ENCODE assay signal across 17 cellular contexts in the genomic region with DNA sequence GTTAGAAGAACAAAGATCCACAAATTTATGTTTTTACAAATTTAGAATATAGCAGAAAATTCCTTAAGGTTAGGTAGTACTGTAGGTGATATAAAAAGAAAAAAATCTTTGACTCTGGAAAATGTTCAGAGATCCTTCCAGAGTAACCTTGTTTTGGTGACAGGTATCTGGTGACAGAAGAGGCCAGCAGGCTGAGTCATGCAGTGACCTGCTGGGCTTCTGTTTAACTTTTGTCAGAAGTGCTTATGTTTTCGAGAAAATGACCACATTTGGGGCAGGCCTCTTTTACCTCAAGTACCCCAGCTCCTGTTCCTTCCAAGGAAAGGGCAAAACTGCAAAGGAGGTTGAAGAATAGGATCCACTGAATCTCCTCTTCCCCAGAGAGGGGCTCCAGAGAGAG. TPM values are rescaled to one million over a fixed set of nuclear protein-coding genes. Genes with fewer than 3 reads are reported as not detected.
A peak's percentile ranks its signal among the peaks of the same experiment; 100 is the strongest.
DNase-seq lines count a peak whose midpoint lies in the region; ATAC-seq and TF ChIP-seq lines count a peak whose summit lies in the region.
"Had no signal": no experiment of that assay in that cellular context is flagged by ENCODE, and none has a peak within 500 bp of the region (broad histone marks: within the 10 kb centered on the region; RNA-seq: fewer than 3 reads in every experiment).

No MANE protein-coding gene starts in this region.

- no peak overlapping the region for H2BK12ac ChIP-seq in H9 (ENCODE audit: insufficient read length, low read depth, low read length)
- no peak overlapping the region for H2BK12ac ChIP-seq in neuronal stem cell (ENCODE audit: low read length)

- H3K9ac ChIP-seq in H9 (ENCODE audit: extremely low read depth, insufficient read length, low read length) (no peak overlapping the region), PC-3 (ENCODE audit: low read length) (no peak overlapping the region), neuronal stem cell (ENCODE audit: low read depth, low read length, poor library complexity) (no peak overlapping the region), mammary epithelial cell (ENCODE audit: insufficient read depth, low read length) (no peak overlapping the region)

- H3K4me3 Mint-ChIP-seq in H9, result no peak overlapping the region
- H3K4me3 Mint-ChIP-seq: CD14-positive monocyte, nephron, T-helper 17 cell had no signal

- in situ Hi-C loops in mammary epithelial cell (cut with MboI; ENCODE audit: low sequenced_read_pairs in 2 of 2), result no loop called here

- H3K4me3 ChIP-seq in PC-3 (ENCODE audit: low read length) (no peak overlapping the region), esophagus muscularis mucosa (no peak overlapping the region), neuronal stem cell (ENCODE audit: low read length in 2 of 2) (no peak overlapping the region), mammary epithelial cell (replicated peaks in 1 of 3; ENCODE audit: insufficient read depth in 1 of 3, low read depth in 2 of 3, low read length in 3 of 3) (no peak overlapping the region)

- no peaks in the 10 kb centered on the region for H3K9me2 ChIP-seq in PC-3 (replicated peaks; ENCODE audit: low read length)

- H3K18ac ChIP-seq in H9 (ENCODE audit: insufficient read length, low read depth, low read length) (no peak overlapping the region), neuronal stem cell (ENCODE audit: low read length) (no peak overlapping the region)

- POLR2A ChIA-PET in PC-3 (lab: Charles Lee; ENCODE audit: unreplicated experiment), result no interaction called here

- H3K27ac Mint-ChIP-seq in H9, result peak overlapping the region; percentile 74 to 99 (median 84)
- H3K27ac Mint-ChIP-seq: nephron, T-helper 17 cell had no signal

- intact Hi-C loops in PC-3 (cut with micrococcal nuclease), result no loop called here
- intact Hi-C loops in esophagus muscularis mucosa (cut with DNase I), result loop anchor here (5.0 kb wide), 1 partner anchor 326 kb away; no protein-coding TSS in a partner anchor
- intact Hi-C loops in mammary epithelial cell (cut with micrococcal nuclease), result no loop called here

- BruUV-seq in PC-3 (replicated peaks; lab: Mats Ljungman, UMichigan) (no TSS peak), mammary epithelial cell (replicated peaks; lab: Mats Ljungman, UMichigan) (no TSS peak)

- H4K20me1 ChIP-seq in H9 (ENCODE audit: control insufficient read depth, insufficient read depth, insufficient read length) (no peaks in the 10 kb centered on the region), PC-3 (ENCODE audit: low read length) (no peaks in the 10 kb centered on the region), mammary epithelial cell (ENCODE audit: insufficient read depth, low read length) (no peaks in the 10 kb centered on the region)

- H3K14ac ChIP-seq in H9 (ENCODE audit: insufficient read depth, low read length) (no peak overlapping the region), neuronal stem cell (ENCODE audit: low read length) (no peak overlapping the region)

- no peaks in the 10 kb centered on the region for H3K9me3 Mint-ChIP-seq in H9
- H3K9me3 Mint-ChIP-seq: CD14-positive monocyte, nephron had no signal

- no peak overlapping the region for H3K4ac ChIP-seq in H9 (ENCODE audit: low read depth, low read length)
- no peak overlapping the region for H3K4ac ChIP-seq in neuronal stem cell (ENCODE audit: low read length)

- no peak overlapping the region for H2AK5ac ChIP-seq in H9 (ENCODE audit: insufficient read length, low read length)
- H2AK5ac ChIP-seq in neuronal stem cell (ENCODE audit: low read depth, low read length), result no peak overlapping the region

- H3K27me3 Mint-ChIP-seq in H9 (ENCODE audit: low read depth), result no peaks in the 10 kb centered on the region
- H3K27me3 Mint-ChIP-seq: T-helper 17 cell had no signal

- H3K27ac ChIP-seq in H9 (ENCODE audit: insufficient read length, low read depth, low read length), result peak overlapping the region; percentile 74
- no peak overlapping the region for H3K27ac ChIP-seq in PC-3 (ENCODE audit: low read length)
- H3K27ac ChIP-seq in esophagus muscularis mucosa (replicated peaks in 1 of 4), result peak overlapping the region; percentile 32 to 53 (median 48)
- peak overlapping the region; percentile 66 for H3K27ac ChIP-seq in neuronal stem cell (replicated peaks; ENCODE audit: low read length)
- no peak overlapping the region for H3K27ac ChIP-seq in mammary epithelial cell (ENCODE audit: insufficient read depth, low read depth, low read length)

- TF ChIP-seq CTCF in H9 (conservative IDR thresholded peaks at IDR 0.05), result no peak
- TF ChIP-seq CTCF in PC-3 (conservative IDR thresholded peaks at IDR 0.05; ENCODE audit: low read depth, low read length), result no peak
- TF ChIP-seq CTCF in esophagus muscularis mucosa (IDR thresholded peaks at IDR 0.05), result no peak
- no peak for TF ChIP-seq CTCF in mammary epithelial cell (conservative IDR thresholded peaks at IDR 0.05 in 1 of 2, IDR thresholded peaks at IDR 0.05 in 1 of 2; ENCODE audit: extremely low read depth in 1 of 2, insufficient read depth in 1 of 2, low read depth in 1 of 2, low read length in 2 of 2)

- no peaks in the 10 kb centered on the region for H3F3A ChIP-seq in PC-3 (ENCODE audit: low read length, unreplicated experiment)

- DNase-seq in H9 (no peak), PC-3 (no peak), esophagus muscularis mucosa (ENCODE audit: extremely low spot score) (no peak), neuronal stem cell (ENCODE audit: low spot score) (no peak), AG08395 (ENCODE audit: low spot score) (no peak), mammary epithelial cell (no peak)
- DNase-seq: activated CD4-positive, alpha-beta T cell treated with anti-CD3 and anti-CD28 coated beads for 4 hours; GDM1; H7; kidney glomerular epithelial cell; NCI-H187; NCI-H526; stimulated activated naive CD4-positive, alpha-beta T cell treated with Interleukin-2 at 50 U/mL for 16 hours; T-helper 17 cell had no signal

- H3K79me2 ChIP-seq in H9 (ENCODE audit: insufficient read depth, low read length) (no peaks in the 10 kb centered on the region), PC-3 (ENCODE audit: low read length) (no peaks in the 10 kb centered on the region), mammary epithelial cell (ENCODE audit: insufficient read depth, low read length) (no peaks in the 10 kb centered on the region)

- H4K8ac ChIP-seq in H9 (replicated peaks; ENCODE audit: insufficient read length, low read depth, low read length) (no peak overlapping the region), neuronal stem cell (ENCODE audit: low read depth, low read length) (no peak overlapping the region)

- WGBS in H9 (ENCODE audit: extremely low coverage, insufficient read length, low lambda C conversion rate), result no CpG with 5 or more reads among the region's 1 CpG
- 53% methylated on average over 1 of the region's 1 CpG for WGBS in esophagus muscularis mucosa
- no CpG with 5 or more reads among the region's 1 CpG for WGBS in neuronal stem cell (ENCODE audit: extremely low coverage in 2 of 2, insufficient read length in 2 of 2, insufficient replicate concordance in 1 of 2), 2 donors
- 8% methylated on average over 1 of the region's 1 CpG for WGBS in mammary epithelial cell (ENCODE audit: low coverage, missing lambda C conversion rate)

- TF ChIP-seq POLR2A in esophagus muscularis mucosa (IDR thresholded peaks at IDR 0.05; ENCODE audit: low read depth), result no peak

- no peaks in the 10 kb centered on the region for H3K79me1 ChIP-seq in H9 (ENCODE audit: insufficient read depth, low read depth, low read length, poor library complexity, severe bottlenecking)
- no peaks in the 10 kb centered on the region for H3K79me1 ChIP-seq in neuronal stem cell (ENCODE audit: low read depth, low read length)

- no peaks in the 10 kb centered on the region for H3K36me3 ChIP-seq in PC-3 (ENCODE audit: low read depth, low read length)
- peaks cover 6 to 82% (median 16%) of the 10 kb centered on the region in 4 donors for H3K36me3 ChIP-seq in esophagus muscularis mucosa
- H3K36me3 ChIP-seq in neuronal stem cell (replicated peaks in 1 of 2; ENCODE audit: control insufficient read depth in 2 of 2, insufficient read depth in 2 of 2, low read length in 2 of 2), result peaks cover 13 to 99% of the 10 kb centered on the region in 2 donors
- H3K36me3 ChIP-seq in mammary epithelial cell (ENCODE audit: insufficient read depth, low read length), result peaks cover 33% of the 10 kb centered on the region

- dilution Hi-C loops in mammary epithelial cell (cut with HindIII; ENCODE audit: low sequenced_read_pairs), result loop anchor here (5.0 kb wide), 1 partner anchor 326 kb away; no protein-coding TSS in a partner anchor

- ATAC-seq in PC-3 (peak; percentile 33; the same call in 1 of the 2 replicates), HG02798 (IDR thresholded peaks at IDR 0.05; ENCODE audit: poor library complexity, unreplicated experiment) (no peak)
- ATAC-seq: T-helper 17 cell had no signal

- no peak overlapping the region for H2BK15ac ChIP-seq in H9 (ENCODE audit: low read depth, low read length)
- H2BK15ac ChIP-seq in neuronal stem cell (ENCODE audit: low read length), result no peak overlapping the region

- H2BK120ac ChIP-seq in H9 (ENCODE audit: low read depth, low read length, poor library complexity, severe bottlenecking) (no peak overlapping the region), neuronal stem cell (ENCODE audit: low read depth, low read length) (no peak overlapping the region)

- no peak overlapping the region for H3K56ac ChIP-seq in H9 (ENCODE audit: insufficient read length, low read depth, low read length)

- no peak overlapping the region for H3K4me2 ChIP-seq in H9 (ENCODE audit: insufficient read depth, insufficient read length, low read length)
- no peak overlapping the region for H3K4me2 ChIP-seq in PC-3 (ENCODE audit: low read length)
- no peak overlapping the region for H3K4me2 ChIP-seq in neuronal stem cell (ENCODE audit: insufficient read depth, low read length, poor library complexity, severe bottlenecking)
- H3K4me2 ChIP-seq in mammary epithelial cell (ENCODE audit: insufficient read depth, low read depth, low read length), result no peak overlapping the region

- peaks cover 16 to 69% (median 62%) of the 10 kb centered on the region in 3 experiments; a peak in 6 of 7 replicates for H3K36me3 Mint-ChIP-seq in H9 (ENCODE audit: insufficient read depth in 1 of 3, low read depth in 3 of 3)

- peaks cover 25 to 27% of the 10 kb centered on the region in 2 experiments for H3K4me1 Mint-ChIP-seq in H9
- H3K4me1 Mint-ChIP-seq: CD14-positive monocyte, nephron had no signal

- H3T11ph ChIP-seq in H9 (ENCODE audit: low read length), result no peak overlapping the region

- H3K9me3 ChIP-seq in H9 (ENCODE audit: control insufficient read depth, low read depth, low read length) (no peaks in the 10 kb centered on the region), PC-3 (ENCODE audit: low read length) (no peaks in the 10 kb centered on the region), esophagus muscularis mucosa (no peaks in the 10 kb centered on the region), neuronal stem cell (replicated peaks in 1 of 2; ENCODE audit: control insufficient read depth in 2 of 2, insufficient read depth in 1 of 2, low read depth in 1 of 2, low read length in 2 of 2) (no peaks in the 10 kb centered on the region), mammary epithelial cell (replicated peaks; ENCODE audit: insufficient read depth, low read length) (no peaks in the 10 kb centered on the region)

- H3K23me2 ChIP-seq in H9 (ENCODE audit: insufficient read length, low read depth, low read length, poor library complexity, severe bottlenecking), result no peaks in the 10 kb centered on the region

- CTCF ChIA-PET in PC-3 (lab: Charles Lee), result no interaction called here
- CTCF ChIA-PET in mammary epithelial cell (lab: Charles Lee; ENCODE audit: low non-redundant PET), result no interaction called here

- H4K5ac ChIP-seq in H9 (ENCODE audit: insufficient read length, low read depth, low read length), result no peak overlapping the region

- no peak overlapping the region for H3K23ac ChIP-seq in H9 (ENCODE audit: insufficient read length, low read depth, low read length)
- no peak overlapping the region for H3K23ac ChIP-seq in neuronal stem cell (ENCODE audit: low read depth, low read length, poor library complexity)

- no peak overlapping the region for H2AFZ ChIP-seq in H9 (ENCODE audit: low read length)
- H2AFZ ChIP-seq in PC-3 (ENCODE audit: low read length), result no peak overlapping the region
- H2AFZ ChIP-seq in neuronal stem cell (ENCODE audit: low read length), result no peak overlapping the region
- no peak overlapping the region for H2AFZ ChIP-seq in mammary epithelial cell (ENCODE audit: low read depth, low read length)

- no peaks in the 10 kb centered on the region for H3K27me3 ChIP-seq in H9 (ENCODE audit: insufficient read depth, low read length)
- no peaks in the 10 kb centered on the region for H3K27me3 ChIP-seq in PC-3 (ENCODE audit: low read length)
- no peaks in the 10 kb centered on the region for H3K27me3 ChIP-seq in esophagus muscularis mucosa
- H3K27me3 ChIP-seq in neuronal stem cell (ENCODE audit: control insufficient read depth in 3 of 3, insufficient read depth in 3 of 3, low read depth in 1 of 3, low read length in 3 of 3), result no peaks in the 10 kb centered on the region
- no peaks in the 10 kb centered on the region for H3K27me3 ChIP-seq in mammary epithelial cell (ENCODE audit: insufficient read depth, low read length)

- H3K4me1 ChIP-seq in H9 (ENCODE audit: insufficient read depth, low read length) (0 out of 2 replicates have a peak, but pooled peaks cover 2% of the 10 kb centered on the region), PC-3 (ENCODE audit: insufficient read depth, low read length) (peaks cover 6% of the 10 kb centered on the region), esophagus muscularis mucosa (peaks cover 4 to 19% (median 15%) of the 10 kb centered on the region in 4 donors), neuronal stem cell (ENCODE audit: control insufficient read depth in 2 of 2, insufficient read depth in 1 of 2, low read depth in 1 of 2, low read length in 2 of 2) (peaks cover 0 to 8% of the 10 kb centered on the region in 2 donors), mammary epithelial cell (ENCODE audit: insufficient read depth, low read length) (no peaks in the 10 kb centered on the region)

- H2BK5ac ChIP-seq in H9 (ENCODE audit: insufficient read length, low read length) (no peak overlapping the region), neuronal stem cell (ENCODE audit: low read length) (no peak overlapping the region)

- H4K91ac ChIP-seq in H9 (ENCODE audit: insufficient read length, low read depth, low read length) (no peak overlapping the region), neuronal stem cell (ENCODE audit: low read depth, low read length, poor library complexity) (no peak overlapping the region)

- H2BK20ac ChIP-seq in H9 (ENCODE audit: low read depth, low read length, poor library complexity, severe bottlenecking), result no peak overlapping the region

- no peak for TF ChIP-seq EP300 in esophagus muscularis mucosa (IDR thresholded peaks at IDR 0.05)

RNA-seq across cellular contexts. Expression of gene CLDN20, which starts 10.5 kb away (rescaled TPM):
- total RNA-seq in H9 (2021), result not detected in 2 replicates
- not detected in 2 replicates for total RNA-seq in PC-3 (2014; rRNA removed)
- not detected for total RNA-seq in esophagus muscularis mucosa
- polyA plus RNA-seq in neuronal stem cell (2013, experiment 1 of 2), result not detected
- not detected for polyA plus RNA-seq in neuronal stem cell (2013, experiment 2 of 2)
- total RNA-seq in mammary epithelial cell, result under 1 TPM in 1 of 2 donors, not detected in 1; 0.26 TPM
- not detected for polyA plus RNA-seq in mammary epithelial cell
- polyA minus RNA-seq in mammary epithelial cell, result not detected
- total RNA-seq: H7, T-helper 17 cell had no signal
- polyA plus RNA-seq: CD14-positive monocyte had no signal

Comparison
In these comparisons a context has a peak if more than half of its experiments do, and no peak if none do; other contexts are left out.
1. H3K27ac ChIP-seq: peak in H9 (single experiment), esophagus muscularis mucosa (4 of 4) and neuronal stem cell (single experiment); none in PC-3 (single experiment) and mammary epithelial cell (single experiment).